In genomic region chrX:104151037-104151436, GRCh38 we compare ENCODE assay signal across 22 cellular contexts. TPM values are rescaled to one million over a fixed set of nuclear protein-coding genes. Genes with fewer than 3 reads are reported as not detected.
"Had no signal": no experiment of that assay in that cellular context is flagged by ENCODE, and none has a peak within 500 bp of the region (broad histone marks: within the 10 kb centered on the region; RNA-seq: fewer than 3 reads in every experiment).

No MANE protein-coding gene starts in this region.

- H3K9me3 Mint-ChIP-seq: dendritic cell treated with granulocyte-macrophage colony-stimulating factor and Interleukin-4, amounts not matched to agents 40 ng/mL and 50 ng/mL, for 4 days; effector memory CD8-positive, alpha-beta T cell had no signal

- H3K4me1 Mint-ChIP-seq: endodermal cell had no signal

- ATAC-seq: effector memory CD8-positive, alpha-beta T cell; esophagus mucosa; gastrocnemius medialis; heart right ventricle; left cardiac atrium; left lung; left ventricle myocardium superior; lower lobe of right lung had no signal

- DNase-seq: colonic mucosa; cortex of kidney; effector CD8-positive, alpha-beta T cell; effector memory CD8-positive, alpha-beta T cell; endodermal cell; erythroblast; esophagus squamous epithelium; foreskin fibroblast; foreskin melanocyte; gastrocnemius medialis; glutamatergic neuron; head of caudate nucleus; heart right ventricle; hippocampal formation; left cardiac atrium; left lung; left ventricle myocardium superior; lower lobe of right lung; mesendoderm; midbrain had no signal

- H3K27ac Mint-ChIP-seq: dendritic cell treated with granulocyte-macrophage colony-stimulating factor and Interleukin-4, amounts not matched to agents 40 ng/mL and 50 ng/mL, for 4 days; endodermal cell had no signal

- H3K27me3 Mint-ChIP-seq: dendritic cell treated with granulocyte-macrophage colony-stimulating factor and Interleukin-4, amounts not matched to agents 40 ng/mL and 50 ng/mL, for 4 days; effector memory CD8-positive, alpha-beta T cell had no signal

- H3K4me3 Mint-ChIP-seq: dendritic cell treated with granulocyte-macrophage colony-stimulating factor and Interleukin-4, amounts not matched to agents 40 ng/mL and 50 ng/mL, for 4 days; effector memory CD8-positive, alpha-beta T cell; endodermal cell had no signal

RNA-seq across cellular contexts. Expression of gene ZCCHC18, which starts 38.7 kb away (rescaled TPM):
- total RNA-seq: esophagus mucosa, gastrocnemius medialis had no signal
